ENCODE assay signal across 17 cellular contexts in genomic region chr3:129617381-129618185, GRCh38. TPM values are rescaled to one million over a fixed set of nuclear protein-coding genes. Genes with fewer than 3 reads are reported as not detected.
A peak's percentile ranks its signal among the peaks of the same experiment; 100 is the strongest.
DNase-seq lines count a peak whose midpoint lies in the region; ATAC-seq and TF ChIP-seq lines count a peak whose summit lies in the region.
"Had no signal": no experiment of that assay in that cellular context is flagged by ENCODE, and none has a peak within 500 bp of the region (broad histone marks: within the 10 kb centered on the region; RNA-seq: fewer than 3 reads in every experiment).

No MANE protein-coding gene starts in this region.

- in situ Hi-C loops in gastrocnemius medialis (cut with MboI; ENCODE audit: low sequenced_read_pairs in 4 of 4) (loop anchor here in 1 of 4 donors (10.0 kb wide), 1 partner anchor 123 kb away; no protein-coding TSS in a partner anchor), GM13976 (cut with MboI; ENCODE audit: low sequenced_read_pairs, unreplicated experiment) (no loop called here)

- H3K9me3 ChIP-seq in right cardiac atrium (ENCODE audit: control insufficient read depth, low read length) (no peaks in the 10 kb centered on the region), gastrocnemius medialis (no peaks in the 10 kb centered on the region)
- H3K9me3 ChIP-seq: ovary, transverse colon had no signal

- no peaks in the 10 kb centered on the region for H3K27me3 ChIP-seq in right cardiac atrium (ENCODE audit: control insufficient read depth, insufficient read depth)
- no peaks in the 10 kb centered on the region for H3K27me3 ChIP-seq in gastrocnemius medialis
- H3K27me3 ChIP-seq: foreskin keratinocyte, ovary, transverse colon had no signal

- TF ChIP-seq POLR2A in gastrocnemius medialis (IDR thresholded peaks at IDR 0.05): no peak

- DNase-seq in 8988T: peak; percentile 16
- peak in 1 of 3 donors; percentile 42 for DNase-seq in right cardiac atrium
- DNase-seq in gastrocnemius medialis: no peak
- no peak for DNase-seq in stimulated activated CD4-positive, alpha-beta T cell treated with anti-CD3 and anti-CD28 coated beads, Interleukin-15, amount 100 ng/mL, for 24 hours
- DNase-seq in NCI-H1105 treated with DMSO at 0.1 percent for 48 hours (lab: John Stamatoyannopoulos, UW): no peak
- DNase-seq in GM13976 (ENCODE audit: low spot score): no peak
- DNase-seq in stimulated activated naive CD8-positive, alpha-beta T cell treated with anti-CD3 and anti-CD28 coated beads, Interleukin-15, Interleukin-2, amounts not matched to agents 100 U/mL and 50 U/mL, for 24 hours: no peak
- DNase-seq: activated CD4-positive, alpha-beta T cell treated with anti-CD3 and anti-CD28 coated beads, Interleukin-2, amount 10 ng/mL, durations not matched to agents 7 days and 5 days; activated naive CD4-positive, alpha-beta T cell; CD8-positive, alpha-beta memory T cell; foreskin keratinocyte; NCI-H1092; NCI-H2081 treated with DMSO at 0.1 percent for 48 hours; NCI-H510A; transverse colon had no signal

- H3K4me1 ChIP-seq in right cardiac atrium (ENCODE audit: control insufficient read depth, insufficient read depth, low read length) (peaks cover 18% of the 10 kb centered on the region), gastrocnemius medialis (peaks cover 11 to 22% of the 10 kb centered on the region in 2 donors)
- H3K4me1 ChIP-seq: foreskin keratinocyte had no signal

- WGBS in right cardiac atrium: 84% methylated on average over 12 of the region's 12 CpGs

- H3K36me3 ChIP-seq in gastrocnemius medialis: no peaks in the 10 kb centered on the region
- H3K36me3 ChIP-seq: ovary, transverse colon had no signal

- no peak overlapping the region for H3K4me3 ChIP-seq in right cardiac atrium (ENCODE audit: low read length)
- H3K4me3 ChIP-seq in gastrocnemius medialis: no peak overlapping the region
- H3K4me3 ChIP-seq: ovary, transverse colon had no signal

- H3K27ac ChIP-seq in right cardiac atrium (ENCODE audit: low read length): peak overlapping the region; percentile 60
- H3K27ac ChIP-seq in gastrocnemius medialis: peak overlapping the region; percentile 40 to 77 (median 69)
- H3K27ac ChIP-seq: foreskin keratinocyte, ovary had no signal

- no peak for TF ChIP-seq RAD21 in Ishikawa (IDR thresholded peaks at IDR 0.05; ENCODE audit: low read depth)

- ATAC-seq in right cardiac atrium: no peak
- no peak for ATAC-seq in gastrocnemius medialis
- ATAC-seq in stimulated activated naive CD8-positive, alpha-beta T cell treated with anti-CD3 and anti-CD28 coated beads, Interleukin-15, Interleukin-2, amounts not matched to agents 100 U/mL and 50 U/mL, for 24 hours: no peak

- no peak for TF ChIP-seq EP300 in Ishikawa (IDR thresholded peaks at IDR 0.05; ENCODE audit: borderline replicate concordance)

- intact Hi-C loops in right cardiac atrium (cut with DNase I): no loop called here
- intact Hi-C loops in gastrocnemius medialis (cut with DNase I; ENCODE audit: low total_unique reads): no loop called here

- TF ChIP-seq CTCF in gastrocnemius medialis (IDR thresholded peaks at IDR 0.05 in 4 of 5, conservative IDR thresholded peaks at IDR 0.05 in 1 of 5) (no peak), GM13976 (IDR thresholded peaks at IDR 0.05; ENCODE audit: borderline replicate concordance, control extremely low read depth, extremely low read depth, insufficient read depth, missing control alignments) (no peak)

TF ChIP-seq in Ishikawa, 13 proteins besides CTCF, POLR2A, EP300 and RAD21:
- TF ChIP-seq TEAD4 (IDR thresholded peaks at IDR 0.05) (no peak), EGR1 (IDR thresholded peaks at IDR 0.05) (no peak)
- TF ChIP-seq, protein P1, sequence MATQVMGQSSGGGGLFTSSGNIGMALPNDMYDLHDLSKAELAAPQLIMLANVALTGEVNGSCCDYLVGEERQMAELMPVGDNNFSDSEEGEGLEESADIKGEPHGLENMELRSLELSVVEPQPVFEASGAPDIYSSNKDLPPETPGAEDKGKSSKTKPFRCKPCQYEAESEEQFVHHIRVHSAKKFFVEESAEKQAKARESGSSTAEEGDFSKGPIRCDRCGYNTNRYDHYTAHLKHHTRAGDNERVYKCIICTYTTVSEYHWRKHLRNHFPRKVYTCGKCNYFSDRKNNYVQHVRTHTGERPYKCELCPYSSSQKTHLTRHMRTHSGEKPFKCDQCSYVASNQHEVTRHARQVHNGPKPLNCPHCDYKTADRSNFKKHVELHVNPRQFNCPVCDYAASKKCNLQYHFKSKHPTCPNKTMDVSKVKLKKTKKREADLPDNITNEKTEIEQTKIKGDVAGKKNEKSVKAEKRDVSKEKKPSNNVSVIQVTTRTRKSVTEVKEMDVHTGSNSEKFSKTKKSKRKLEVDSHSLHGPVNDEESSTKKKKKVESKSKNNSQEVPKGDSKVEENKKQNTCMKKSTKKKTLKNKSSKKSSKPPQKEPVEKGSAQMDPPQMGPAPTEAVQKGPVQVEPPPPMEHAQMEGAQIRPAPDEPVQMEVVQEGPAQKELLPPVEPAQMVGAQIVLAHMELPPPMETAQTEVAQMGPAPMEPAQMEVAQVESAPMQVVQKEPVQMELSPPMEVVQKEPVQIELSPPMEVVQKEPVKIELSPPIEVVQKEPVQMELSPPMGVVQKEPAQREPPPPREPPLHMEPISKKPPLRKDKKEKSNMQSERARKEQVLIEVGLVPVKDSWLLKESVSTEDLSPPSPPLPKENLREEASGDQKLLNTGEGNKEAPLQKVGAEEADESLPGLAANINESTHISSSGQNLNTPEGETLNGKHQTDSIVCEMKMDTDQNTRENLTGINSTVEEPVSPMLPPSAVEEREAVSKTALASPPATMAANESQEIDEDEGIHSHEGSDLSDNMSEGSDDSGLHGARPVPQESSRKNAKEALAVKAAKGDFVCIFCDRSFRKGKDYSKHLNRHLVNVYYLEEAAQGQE (IDR thresholded peaks at IDR 0.05; ENCODE audit: low read depth): peak; percentile 60

RNA-seq across cellular contexts. Expression of gene PLXND1, which starts 11.1 kb away (rescaled TPM):
- 100 to 1,000 TPM in 1 of 4 donors, 10 to 100 TPM in 3; 75.4 to 102 (median 84.1) TPM for total RNA-seq in right cardiac atrium
- polyA plus RNA-seq in right cardiac atrium: 89.4 TPM
- 10 to 100 TPM; 15.7 to 70.9 (median 19.9) TPM for total RNA-seq in gastrocnemius medialis
